7 cellular contexts compared by ENCODE assay signal in the genomic region with DNA sequence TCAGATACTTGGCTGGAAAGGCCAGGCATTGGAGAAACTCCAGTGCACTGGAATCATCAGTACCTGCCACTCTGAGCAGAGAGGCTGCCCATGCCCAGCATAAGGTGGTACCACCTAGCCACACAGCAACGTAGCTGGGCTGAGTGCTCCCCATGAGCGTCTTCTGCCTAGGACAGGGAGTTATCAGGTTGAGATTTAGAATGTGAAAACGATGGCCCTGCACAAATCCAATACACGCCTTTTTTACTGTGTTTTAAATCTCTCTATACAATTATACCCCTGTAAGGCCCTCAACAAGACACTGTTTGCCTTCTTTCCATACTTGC.
DNase-seq lines count a peak whose midpoint lies in the region; ATAC-seq, FAIRE-seq and TF ChIP-seq lines count a peak whose summit lies in the region.

No MANE protein-coding gene starts in this region.

- no peak for ATAC-seq in GM19351 (IDR thresholded peaks at IDR 0.05; ENCODE audit: unreplicated experiment)

- H3K27ac ChIP-seq in HL-60 (replicated peaks) (peak overlapping the region; percentile 74), kidney (ENCODE audit: low read depth in 2 of 2, low read length in 2 of 2) (peak overlapping the region; percentile 94 to 98), stomach (peak overlapping the region; percentile 95 to 100 (median 98))

- H3K9me3 ChIP-seq in kidney (ENCODE audit: control insufficient read depth in 1 of 2, low read length in 2 of 2), result no peaks in the 10 kb centered on the region
- no peaks in the 10 kb centered on the region for H3K9me3 ChIP-seq in stomach

- H3K27me3 Mint-ChIP-seq in activated T-helper 2 cell treated with anti-CD3 and anti-CD28 coated beads, Interferon-gamma antibody, Interleukin-2, Interleukin-4, amounts not matched to agents 10 μg/mL and 5 μg/mL and 100 μg/mL, durations not matched to agents 14 hours and 24 hours and 36 hours (ENCODE audit: low read depth), result no peaks in the 10 kb centered on the region

- intact Hi-C loops in activated T-helper 2 cell treated with anti-CD3 and anti-CD28 coated beads, Interferon-gamma antibody, Interleukin-2, Interleukin-4, amounts not matched to agents 10 μg/mL and 5 μg/mL and 100 μg/mL, durations not matched to agents 14 hours and 24 hours and 36 hours (cut with micrococcal nuclease), result loop anchor here (1.0 to 5.0 kb wide), 3 partner anchors 10 to 67 kb away; a partner anchor contains a TSS
- intact Hi-C loops in kidney (cut with DNase I), result no loop called here
- intact Hi-C loops in stomach (cut with DNase I; ENCODE audit: low total_unique reads), result no loop called here

- FAIRE-seq in kidney (lab: Jason Lieb, UNC), result no peak

- H3K36me3 ChIP-seq in kidney (ENCODE audit: control insufficient read depth in 1 of 2, insufficient read depth in 2 of 2, low read length in 2 of 2) (no peaks in the 10 kb centered on the region), stomach (no peaks in the 10 kb centered on the region)

- no peak for TF ChIP-seq POLR2A in stomach (IDR thresholded peaks at IDR 0.05)

- peaks cover 25% of the 10 kb centered on the region for H3K36me3 Mint-ChIP-seq in activated T-helper 2 cell treated with anti-CD3 and anti-CD28 coated beads, Interferon-gamma antibody, Interleukin-2, Interleukin-4, amounts not matched to agents 10 μg/mL and 5 μg/mL and 100 μg/mL, durations not matched to agents 14 hours and 24 hours and 36 hours (ENCODE audit: low read depth)

- 14 to 50% (median 26%) methylated on average over 4 of the region's 4 CpGs for WGBS in stomach, 5 donors

- H3K4me3 Mint-ChIP-seq in activated T-helper 2 cell treated with anti-CD3 and anti-CD28 coated beads, Interferon-gamma antibody, Interleukin-2, Interleukin-4, amounts not matched to agents 10 μg/mL and 5 μg/mL and 100 μg/mL, durations not matched to agents 14 hours and 24 hours and 36 hours (ENCODE audit: low read depth), result peak overlapping the region; percentile 88

- no peaks in the 10 kb centered on the region for H3K9me3 Mint-ChIP-seq in activated T-helper 2 cell treated with anti-CD3 and anti-CD28 coated beads, Interferon-gamma antibody, Interleukin-2, Interleukin-4, amounts not matched to agents 10 μg/mL and 5 μg/mL and 100 μg/mL, durations not matched to agents 14 hours and 24 hours and 36 hours

- H3K4me3 ChIP-seq in HL-60 (replicated peaks; ENCODE audit: insufficient read depth, low read length) (no peak overlapping the region; the same call in 1 of the 2 replicates), kidney (ENCODE audit: low read length in 2 of 2) (peak overlapping the region; percentile 75 to 82), stomach (peak overlapping the region in 3 of 4 donors; percentile 61 to 71 (median 64))

- peak overlapping the region; percentile 6 to 88 for H3K9ac ChIP-seq in kidney (ENCODE audit: low read length in 2 of 2)

- TF ChIP-seq CTCF in HL-60 (IDR thresholded peaks at IDR 0.05; ENCODE audit: insufficient read depth, low read length) (no peak), kidney (IDR thresholded peaks at IDR 0.05; ENCODE audit: borderline replicate concordance, extremely low read depth, insufficient read depth) (no peak), stomach (IDR thresholded peaks at IDR 0.05) (no peak)

- H3K4me1 Mint-ChIP-seq in activated T-helper 2 cell treated with anti-CD3 and anti-CD28 coated beads, Interferon-gamma antibody, Interleukin-2, Interleukin-4, amounts not matched to agents 10 μg/mL and 5 μg/mL and 100 μg/mL, durations not matched to agents 14 hours and 24 hours and 36 hours (ENCODE audit: low read depth), result peaks cover 67% of the 10 kb centered on the region

- H3K27me3 ChIP-seq in HL-60 (ENCODE audit: insufficient read depth, poor library complexity, severe bottlenecking) (no peaks in the 10 kb centered on the region), stomach (no peaks in the 10 kb centered on the region)

- peak overlapping the region; percentile 87 for H3K27ac Mint-ChIP-seq in activated T-helper 2 cell treated with anti-CD3 and anti-CD28 coated beads, Interferon-gamma antibody, Interleukin-2, Interleukin-4, amounts not matched to agents 10 μg/mL and 5 μg/mL and 100 μg/mL, durations not matched to agents 14 hours and 24 hours and 36 hours

- DNase-seq in HL-60 (ENCODE audit: low read depth in 1 of 2, low spot score in 1 of 2), result no peak
- DNase-seq in activated T-helper 2 cell treated with anti-CD3 and anti-CD28 coated beads, Interferon-gamma antibody, Interleukin-2, Interleukin-4, amounts not matched to agents 10 μg/mL and 5 μg/mL and 100 μg/mL, durations not matched to agents 14 hours and 24 hours and 36 hours (ENCODE audit: low spot score), result no peak
- no peak for DNase-seq in kidney
- no peak for DNase-seq in stomach
- no peak for DNase-seq in activated CD8-positive, alpha-beta memory T cell treated with anti-CD3 and anti-CD28 coated beads for 24 hours
- DNase-seq in anterior cingulate cortex (lab: John Stamatoyannopoulos, UW), result no peak

- TF ChIP-seq EP300 in stomach (IDR thresholded peaks at IDR 0.05), result no peak

- H3K4me1 ChIP-seq in kidney (ENCODE audit: control insufficient read depth in 1 of 2, insufficient read depth in 1 of 2, low read depth in 1 of 2, low read length in 2 of 2), result peaks cover 32 to 41% of the 10 kb centered on the region in 2 donors
- peaks cover 50 to 82% (median 70%) of the 10 kb centered on the region in 4 donors for H3K4me1 ChIP-seq in stomach
